Comparison of ENCODE assay signal across 7 cellular contexts in genomic region chr11:1886551-1886950, GRCh38. TPM values are rescaled to one million over a fixed set of nuclear protein-coding genes. Genes with fewer than 3 reads are reported as not detected.
"Had no signal": no experiment of that assay in that cellular context is flagged by ENCODE, and none has a peak within 500 bp of the region (broad histone marks: within the 10 kb centered on the region; RNA-seq: fewer than 3 reads in every experiment).

No MANE protein-coding gene starts in this region.

RNA-seq across cellular contexts. Expression of gene PRR33, which starts 5.1 kb away (rescaled TPM):
- total RNA-seq: HT-29, NCI-H460, PC-9, Peyer's patch, RPMI7951, SK-MEL-5 had no signal
- polyA plus RNA-seq: SK-N-SH had no signal

RNA-seq across cellular contexts. Expression of gene TNNT3, which starts 33.0 kb away (rescaled TPM):
- total RNA-seq: HT-29, NCI-H460, PC-9, RPMI7951, SK-MEL-5 had no signal
- polyA plus RNA-seq: SK-N-SH had no signal

RNA-seq across cellular contexts. Expression of gene LSP1, which starts 33.7 kb away (rescaled TPM):
- total RNA-seq: NCI-H460, SK-MEL-5 had no signal

RNA-seq across cellular contexts. Expression of gene TNNI2, which starts 47.8 kb away (rescaled TPM):
- total RNA-seq: NCI-H460, SK-MEL-5 had no signal
- polyA plus RNA-seq: SK-N-SH had no signal

RNA-seq across cellular contexts. Expression of gene SYT8, which starts 51.8 kb away (rescaled TPM):
- total RNA-seq: NCI-H460, RPMI7951, SK-MEL-5 had no signal
- polyA plus RNA-seq: SK-N-SH had no signal
